Comparison of ENCODE assay signal across 10 cellular contexts in genomic region chr17:82101767-82102679, GRCh38. TPM values are rescaled to one million over a fixed set of nuclear protein-coding genes. Genes with fewer than 3 reads are reported as not detected.
DNase-seq lines count a peak whose midpoint lies in the region; ATAC-seq and TF ChIP-seq lines count a peak whose summit lies in the region.
"Had no signal": no experiment of that assay in that cellular context is flagged by ENCODE, and none has a peak within 500 bp of the region (broad histone marks: within the 10 kb centered on the region; RNA-seq: fewer than 3 reads in every experiment).

No MANE protein-coding gene starts in this region.

- POLR2A ChIA-PET in PC-9 (lab: Charles Lee; ENCODE audit: unreplicated experiment), result interaction anchor here (0.7 kb wide), 1 partner anchor 54 kb away, joined by 3 read pairs; no protein-coding TSS in a partner anchor

- WGBS in stomach, 5 donors, result 53 to 66% (median 54%) methylated on average over 17 to 18 of the region's 18 CpGs

- intact Hi-C loops in PC-9 (cut with micrococcal nuclease; ENCODE audit: unreplicated experiment) (loop anchor here (10.0 kb wide), 2 partner anchors 207 to 233 kb away; partner anchors contain the start of genes ALYREF, ANAPC11 and SECTM1), stomach (cut with DNase I; ENCODE audit: low total_unique reads) (no loop called here)

- TF ChIP-seq POLR2A in stomach (IDR thresholded peaks at IDR 0.05), result no peak

- H3K9me3 ChIP-seq in PC-9 (ENCODE audit: insufficient read depth, low read depth) (no peaks in the 10 kb centered on the region), stomach (no peaks in the 10 kb centered on the region)

- no peaks in the 10 kb centered on the region for H3K9me2 ChIP-seq in PC-9 (ENCODE audit: insufficient read depth)

- DNase-seq in DMS 273 (lab: John Stamatoyannopoulos, UW; ENCODE audit: unreplicated experiment) (peak; percentile 49), DMS 273 treated with DMSO at 0.1 percent for 48 hours (lab: John Stamatoyannopoulos, UW) (no peak), PC-9 (peak; percentile 49 to 58), stomach (peak; percentile 73)
- no peak for DNase-seq in activated CD4-positive, CD25-positive, alpha-beta regulatory T cell (lab: John Stamatoyannopoulos, UW)
- DNase-seq: 8988T had no signal

- H3K36me3 ChIP-seq in PC-9 (ENCODE audit: low read depth) (no peaks in the 10 kb centered on the region), stomach (no peaks in the 10 kb centered on the region)

- H3K4me3 ChIP-seq in PC-9 (no peak overlapping the region), stomach (no peak overlapping the region)

- TF ChIP-seq EP300 in stomach (IDR thresholded peaks at IDR 0.05), result no peak

- peaks cover 42% of the 10 kb centered on the region for H3F3A ChIP-seq in PC-9 (ENCODE audit: insufficient read depth, low read depth)

- H4K20me1 ChIP-seq in PC-9 (ENCODE audit: insufficient read depth), result peaks cover under 1% of the 10 kb centered on the region; the same call in 1 of the 2 replicates

- H3K4me2 ChIP-seq in PC-9, result peak overlapping the region; percentile 34

- ATAC-seq in GM21723 (IDR thresholded peaks at IDR 0.05; ENCODE audit: unreplicated experiment) (no peak), HG03342 (IDR thresholded peaks at IDR 0.05; ENCODE audit: unreplicated experiment) (no peak)
- ATAC-seq: left colon had no signal

- CTCF ChIA-PET in PC-9 (lab: Charles Lee), result no interaction called here

- TF ChIP-seq CTCF in PC-9 (conservative IDR thresholded peaks at IDR 0.05) (no peak), stomach (IDR thresholded peaks at IDR 0.05) (no peak)

- peaks cover 73% of the 10 kb centered on the region for H3K4me1 ChIP-seq in PC-9 (replicated peaks; ENCODE audit: insufficient read depth)
- H3K4me1 ChIP-seq in stomach, result peaks cover 72 to 88% (median 85%) of the 10 kb centered on the region in 4 donors

- H3K79me2 ChIP-seq in PC-9 (ENCODE audit: low read depth), result peaks cover 19% of the 10 kb centered on the region

- H3K27ac ChIP-seq in PC-9 (peak overlapping the region; percentile 29; the same call in 1 of the 2 replicates), layer of hippocampus (ENCODE audit: low read depth, low read length) (peak overlapping the region; percentile 38), stomach (peak overlapping the region; percentile 65 to 98 (median 91))

- H2AFZ ChIP-seq in PC-9, result no peak overlapping the region

- no peaks in the 10 kb centered on the region for H3K27me3 ChIP-seq in PC-9 (ENCODE audit: insufficient read depth, low read depth)
- H3K27me3 ChIP-seq in layer of hippocampus (ENCODE audit: control insufficient read depth, insufficient read depth, low read length), result no peaks in the 10 kb centered on the region
- H3K27me3 ChIP-seq in stomach, result no peaks in the 10 kb centered on the region

- no TSS peak for BruUV-seq in PC-9 (replicated peaks; lab: Mats Ljungman, UMichigan)

RNA-seq across cellular contexts. Expression of gene FASN, which starts 4.0 kb away (rescaled TPM):
- total RNA-seq in PC-9 (2021) (455 and 658 TPM in 2 replicates), stomach (100 to 1,000 TPM in 3 of 5 donors, 10 to 100 TPM in 2; 22.8 to 268 (median 175) TPM)
- polyA plus RNA-seq in stomach, result 10 to 100 TPM; 36.0 to 97.8 (median 53.3) TPM

RNA-seq across cellular contexts. Expression of gene DUS1L, which starts 36.4 kb away (rescaled TPM):
- 138 and 175 TPM in 2 replicates for total RNA-seq in PC-9 (2021)
- 100 to 1,000 TPM in 2 of 5 donors, 10 to 100 TPM in 3; 63.2 to 286 (median 94.6) TPM for total RNA-seq in stomach
- polyA plus RNA-seq in stomach, result 100 to 1,000 TPM; 126 to 189 (median 174) TPM

RNA-seq across cellular contexts. Expression of gene GPS1, which starts 50.3 kb away (rescaled TPM):
- total RNA-seq in PC-9 (2021), result 121 and 124 TPM in 2 replicates
- total RNA-seq in stomach, result 100 to 1,000 TPM in 1 of 5 donors, 10 to 100 TPM in 4; 28.0 to 329 (median 86.4) TPM
- polyA plus RNA-seq in stomach, result 100 to 1,000 TPM; 103 to 139 (median 129) TPM

RNA-seq across cellular contexts. Expression of gene RFNG, which starts 50.4 kb away (rescaled TPM):
- total RNA-seq in PC-9 (2021), result 40.4 and 49.1 TPM in 2 replicates
- 10 to 100 TPM; 12.5 to 66.5 (median 28.3) TPM for total RNA-seq in stomach
- 10 to 100 TPM; 22.5 to 55.2 (median 26.0) TPM for polyA plus RNA-seq in stomach

Comparison
In these comparisons a context has a peak if more than half of its experiments do, and no peak if none do; other contexts are left out.
1. DNase-seq: peak in DMS 273 (single experiment), PC-9 (2 of 2) and stomach (single experiment); none in DMS 273 treated with DMSO at 0.1 percent for 48 hours (single experiment) and activated CD4-positive, CD25-positive, alpha-beta regulatory T cell (0 of 4).
2. H3K27ac ChIP-seq: peak in every context shown above with its lines; median percentile 91 in stomach; 38 in layer of hippocampus; 29 in PC-9.